In genomic region chr6:168641455-168641854, GRCh38 we compare ENCODE assay signal across 2 cellular contexts.
TF ChIP-seq lines count a peak whose summit lies in the region.

No MANE protein-coding gene starts in this region.

TF ChIP-seq in H1, 55 proteins besides CTCF, POLR2A, EP300 and RAD21:
- no peak for TF ChIP-seq TAF1 (IDR thresholded peaks at IDR 0.05; ENCODE audit: low read depth, low read length)
- no peak for TF ChIP-seq RFX5 (IDR thresholded peaks at IDR 0.05; ENCODE audit: borderline replicate concordance, low read depth, low read length)
- peak; percentile 94 for TF ChIP-seq TEAD4 (IDR thresholded peaks at IDR 0.05; ENCODE audit: low read depth, low read length)

TF ChIP-seq in SK-N-SH, 30 proteins besides CTCF, POLR2A, EP300 and RAD21:
- TF ChIP-seq CHD2 (IDR thresholded peaks at IDR 0.05; ENCODE audit: low read length, partially characterized antibody) = no peak
- no peak for TF ChIP-seq EZH2phosphoT487 (IDR thresholded peaks at IDR 0.05; ENCODE audit: borderline replicate concordance, low read depth)
TF ChIP-seq in SK-N-SH: peak in this region for 0.
